ENCODE assay signal across 1 cellular context in the genomic region with DNA sequence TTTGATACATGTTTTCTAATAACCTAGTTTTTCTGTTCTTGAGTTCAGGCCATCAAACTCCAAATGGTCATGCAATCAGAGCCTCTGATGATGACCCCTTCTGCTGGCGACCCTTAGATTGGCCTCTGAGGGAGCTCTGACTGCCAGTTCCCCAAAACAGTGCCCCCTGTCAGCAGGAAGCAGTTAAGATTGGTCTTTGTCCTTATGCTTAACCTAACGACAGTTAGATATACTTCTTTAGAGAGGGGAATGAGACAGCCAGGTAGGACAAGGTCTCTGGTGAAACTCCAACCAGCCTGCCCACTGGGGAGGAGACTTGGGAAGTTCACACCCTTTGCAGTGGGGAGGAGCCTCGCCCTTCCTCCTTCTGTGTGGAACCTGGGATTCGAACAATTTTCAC.
TF ChIP-seq lines count a peak whose summit lies in the region.

No MANE protein-coding gene starts in this region.

TF ChIP-seq in WTC11, 78 proteins besides CTCF, POLR2A, EP300 and RAD21 (continued from another document):
- TF ChIP-seq, protein P1, sequence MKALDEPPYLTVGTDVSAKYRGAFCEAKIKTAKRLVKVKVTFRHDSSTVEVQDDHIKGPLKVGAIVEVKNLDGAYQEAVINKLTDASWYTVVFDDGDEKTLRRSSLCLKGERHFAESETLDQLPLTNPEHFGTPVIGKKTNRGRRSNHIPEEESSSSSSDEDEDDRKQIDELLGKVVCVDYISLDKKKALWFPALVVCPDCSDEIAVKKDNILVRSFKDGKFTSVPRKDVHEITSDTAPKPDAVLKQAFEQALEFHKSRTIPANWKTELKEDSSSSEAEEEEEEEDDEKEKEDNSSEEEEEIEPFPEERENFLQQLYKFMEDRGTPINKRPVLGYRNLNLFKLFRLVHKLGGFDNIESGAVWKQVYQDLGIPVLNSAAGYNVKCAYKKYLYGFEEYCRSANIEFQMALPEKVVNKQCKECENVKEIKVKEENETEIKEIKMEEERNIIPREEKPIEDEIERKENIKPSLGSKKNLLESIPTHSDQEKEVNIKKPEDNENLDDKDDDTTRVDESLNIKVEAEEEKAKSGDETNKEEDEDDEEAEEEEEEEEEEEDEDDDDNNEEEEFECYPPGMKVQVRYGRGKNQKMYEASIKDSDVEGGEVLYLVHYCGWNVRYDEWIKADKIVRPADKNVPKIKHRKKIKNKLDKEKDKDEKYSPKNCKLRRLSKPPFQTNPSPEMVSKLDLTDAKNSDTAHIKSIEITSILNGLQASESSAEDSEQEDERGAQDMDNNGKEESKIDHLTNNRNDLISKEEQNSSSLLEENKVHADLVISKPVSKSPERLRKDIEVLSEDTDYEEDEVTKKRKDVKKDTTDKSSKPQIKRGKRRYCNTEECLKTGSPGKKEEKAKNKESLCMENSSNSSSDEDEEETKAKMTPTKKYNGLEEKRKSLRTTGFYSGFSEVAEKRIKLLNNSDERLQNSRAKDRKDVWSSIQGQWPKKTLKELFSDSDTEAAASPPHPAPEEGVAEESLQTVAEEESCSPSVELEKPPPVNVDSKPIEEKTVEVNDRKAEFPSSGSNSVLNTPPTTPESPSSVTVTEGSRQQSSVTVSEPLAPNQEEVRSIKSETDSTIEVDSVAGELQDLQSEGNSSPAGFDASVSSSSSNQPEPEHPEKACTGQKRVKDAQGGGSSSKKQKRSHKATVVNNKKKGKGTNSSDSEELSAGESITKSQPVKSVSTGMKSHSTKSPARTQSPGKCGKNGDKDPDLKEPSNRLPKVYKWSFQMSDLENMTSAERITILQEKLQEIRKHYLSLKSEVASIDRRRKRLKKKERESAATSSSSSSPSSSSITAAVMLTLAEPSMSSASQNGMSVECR (CRISPR knock-in tag; IDR thresholded peaks at IDR 0.05; ENCODE audit: borderline replicate concordance), result no peak
- TF ChIP-seq ZNF423 (CRISPR knock-in tag; IDR thresholded peaks at IDR 0.05) (no peak), SMAD3 (CRISPR knock-in tag; IDR thresholded peaks at IDR 0.05; ENCODE audit: borderline replicate concordance) (no peak)
